Comparison of ENCODE assay signal across 1 cellular context in the genomic region with DNA sequence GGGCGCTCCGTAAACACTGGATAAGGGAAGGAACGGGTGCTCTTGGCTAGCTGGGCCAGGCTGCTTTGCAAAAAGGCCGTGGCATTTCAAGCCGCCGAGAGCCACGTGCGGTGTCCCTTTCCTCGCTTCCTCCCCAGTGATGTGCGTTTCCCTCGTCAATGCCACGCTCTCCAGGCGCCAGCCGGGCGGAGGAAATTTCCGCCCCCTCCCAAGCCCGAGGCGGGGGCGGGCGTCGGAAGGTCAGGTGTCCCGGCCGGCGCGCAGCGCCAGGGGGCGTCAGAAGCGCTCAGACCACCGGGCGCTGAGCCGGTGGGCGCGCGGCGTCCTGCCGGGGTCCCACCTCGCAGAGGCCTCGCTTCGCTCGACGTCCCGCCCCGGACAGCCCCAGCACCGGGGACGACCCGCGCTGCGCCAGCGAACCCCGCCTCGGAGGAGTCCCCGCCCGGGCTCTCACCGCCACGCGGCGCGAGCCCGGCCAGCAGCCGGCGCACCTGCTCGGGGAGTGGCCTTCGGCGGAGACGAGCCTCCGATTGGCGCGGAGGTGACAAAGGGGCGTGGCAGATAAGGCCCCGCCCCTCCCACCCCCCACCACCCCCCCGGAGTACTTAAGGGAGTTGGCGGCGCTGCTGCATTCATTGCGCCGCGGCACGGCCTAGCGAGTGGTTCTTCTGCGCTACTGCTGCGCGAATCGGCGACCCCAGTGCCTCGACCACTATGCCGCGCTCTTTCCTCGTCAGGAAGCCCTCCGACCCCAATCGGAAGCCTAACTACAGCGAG.
TF ChIP-seq lines count a peak whose summit lies in the region.

A gene (plus strand): TSS at position 635 of the 777 bp plus-strand sequence. CDS start 80 bp downstream, at position 715.

TF ChIP-seq in K562, 482 proteins besides CTCF, POLR2A, EP300 and RAD21 (continued from another document and continues in another):
- TF ChIP-seq, protein P1, sequence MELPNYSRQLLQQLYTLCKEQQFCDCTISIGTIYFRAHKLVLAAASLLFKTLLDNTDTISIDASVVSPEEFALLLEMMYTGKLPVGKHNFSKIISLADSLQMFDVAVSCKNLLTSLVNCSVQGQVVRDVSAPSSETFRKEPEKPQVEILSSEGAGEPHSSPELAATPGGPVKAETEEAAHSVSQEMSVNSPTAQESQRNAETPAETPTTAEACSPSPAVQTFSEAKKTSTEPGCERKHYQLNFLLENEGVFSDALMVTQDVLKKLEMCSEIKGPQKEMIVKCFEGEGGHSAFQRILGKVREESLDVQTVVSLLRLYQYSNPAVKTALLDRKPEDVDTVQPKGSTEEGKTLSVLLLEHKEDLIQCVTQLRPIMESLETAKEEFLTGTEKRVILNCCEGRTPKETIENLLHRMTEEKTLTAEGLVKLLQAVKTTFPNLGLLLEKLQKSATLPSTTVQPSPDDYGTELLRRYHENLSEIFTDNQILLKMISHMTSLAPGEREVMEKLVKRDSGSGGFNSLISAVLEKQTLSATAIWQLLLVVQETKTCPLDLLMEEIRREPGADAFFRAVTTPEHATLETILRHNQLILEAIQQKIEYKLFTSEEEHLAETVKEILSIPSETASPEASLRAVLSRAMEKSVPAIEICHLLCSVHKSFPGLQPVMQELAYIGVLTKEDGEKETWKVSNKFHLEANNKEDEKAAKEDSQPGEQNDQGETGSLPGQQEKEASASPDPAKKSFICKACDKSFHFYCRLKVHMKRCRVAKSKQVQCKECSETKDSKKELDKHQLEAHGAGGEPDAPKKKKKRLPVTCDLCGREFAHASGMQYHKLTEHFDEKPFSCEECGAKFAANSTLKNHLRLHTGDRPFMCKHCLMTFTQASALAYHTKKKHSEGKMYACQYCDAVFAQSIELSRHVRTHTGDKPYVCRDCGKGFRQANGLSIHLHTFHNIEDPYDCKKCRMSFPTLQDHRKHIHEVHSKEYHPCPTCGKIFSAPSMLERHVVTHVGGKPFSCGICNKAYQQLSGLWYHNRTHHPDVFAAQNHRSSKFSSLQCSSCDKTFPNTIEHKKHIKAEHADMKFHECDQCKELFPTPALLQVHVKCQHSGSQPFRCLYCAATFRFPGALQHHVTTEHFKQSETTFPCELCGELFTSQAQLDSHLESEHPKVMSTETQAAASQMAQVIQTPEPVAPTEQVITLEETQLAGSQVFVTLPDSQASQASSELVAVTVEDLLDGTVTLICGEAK (IDR thresholded peaks at IDR 0.05): no peak
- TF ChIP-seq, protein P1 (CRISPR knock-in tag; IDR thresholded peaks at IDR 0.05): peak; percentile 64
- TF ChIP-seq, protein P2, sequence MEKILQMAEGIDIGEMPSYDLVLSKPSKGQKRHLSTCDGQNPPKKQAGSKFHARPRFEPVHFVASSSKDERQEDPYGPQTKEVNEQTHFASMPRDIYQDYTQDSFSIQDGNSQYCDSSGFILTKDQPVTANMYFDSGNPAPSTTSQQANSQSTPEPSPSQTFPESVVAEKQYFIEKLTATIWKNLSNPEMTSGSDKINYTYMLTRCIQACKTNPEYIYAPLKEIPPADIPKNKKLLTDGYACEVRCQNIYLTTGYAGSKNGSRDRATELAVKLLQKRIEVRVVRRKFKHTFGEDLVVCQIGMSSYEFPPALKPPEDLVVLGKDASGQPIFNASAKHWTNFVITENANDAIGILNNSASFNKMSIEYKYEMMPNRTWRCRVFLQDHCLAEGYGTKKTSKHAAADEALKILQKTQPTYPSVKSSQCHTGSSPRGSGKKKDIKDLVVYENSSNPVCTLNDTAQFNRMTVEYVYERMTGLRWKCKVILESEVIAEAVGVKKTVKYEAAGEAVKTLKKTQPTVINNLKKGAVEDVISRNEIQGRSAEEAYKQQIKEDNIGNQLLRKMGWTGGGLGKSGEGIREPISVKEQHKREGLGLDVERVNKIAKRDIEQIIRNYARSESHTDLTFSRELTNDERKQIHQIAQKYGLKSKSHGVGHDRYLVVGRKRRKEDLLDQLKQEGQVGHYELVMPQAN (IDR thresholded peaks at IDR 0.05; ENCODE audit: borderline replicate concordance): peak; percentile 84; the same call in 1 of the 2 replicates
- TF ChIP-seq HDAC2 (IDR thresholded peaks at IDR 0.05) (peak; percentile 88), HCFC1 (IDR thresholded peaks at IDR 0.05; ENCODE audit: low read depth, low read length) (0 out of 2 replicates have a peak, but pooled peaks have one; percentile 4), ZBED1 (IDR thresholded peaks at IDR 0.05) (no peak), ZNF780A (CRISPR knock-in tag; IDR thresholded peaks at IDR 0.05) (peak; percentile 51; the same call in 1 of the 2 replicates), ZNF77 (CRISPR knock-in tag; IDR thresholded peaks at IDR 0.05) (no peak), ZNF444 (CRISPR knock-in tag; IDR thresholded peaks at IDR 0.05) (peak; percentile 21; the same call in 1 of the 2 replicates), SUPT5H (IDR thresholded peaks at IDR 0.05) (peak; percentile 99), ZNF766 (CRISPR knock-in tag; conservative IDR thresholded peaks at IDR 0.05) (peak; percentile 28; the same call in 1 of the 2 replicates), HDAC1 (IDR thresholded peaks at IDR 0.05) (peak in 1 of 2 experiments; percentile 78; a peak in 2 of 4 replicates), PTBP1 (IDR thresholded peaks at IDR 0.05; ENCODE audit: low read depth, low read length) (0 out of 2 replicates have a peak, but pooled peaks have one; percentile 9), CBX3 (IDR thresholded peaks at IDR 0.05; ENCODE audit: borderline replicate concordance in 1 of 2, low read length in 2 of 2) (peak in 1 of 2 experiments; percentile 89; a peak in 1 of 3 replicates), ZNF146 (CRISPR knock-in tag; IDR thresholded peaks at IDR 0.05; ENCODE audit: unreplicated experiment) (no peak), RFX5 (IDR thresholded peaks at IDR 0.05; ENCODE audit: low read depth, low read length) (no peak), MYBL2 (IDR thresholded peaks at IDR 0.05; ENCODE audit: low read depth) (no peak), MYBL2 (CRISPR knock-in tag; IDR thresholded peaks at IDR 0.05; ENCODE audit: borderline replicate concordance) (no peak), ZNF184 (CRISPR knock-in tag; IDR thresholded peaks at IDR 0.05) (no peak), ZNF282 (CRISPR knock-in tag; IDR thresholded peaks at IDR 0.05) (peak; percentile 63; the same call in 1 of the 2 replicates), SIN3B (IDR thresholded peaks at IDR 0.05; ENCODE audit: low read depth) (peak; percentile 69; the same call in 1 of the 2 replicates), MTA3 (IDR thresholded peaks at IDR 0.05; ENCODE audit: borderline replicate concordance) (peak; percentile 72), ATF1 (CRISPR knock-in tag; IDR thresholded peaks at IDR 0.05) (no peak), ATF1 (tag; IDR thresholded peaks at IDR 0.05) (peak; percentile 76), TCF3 (CRISPR knock-in tag; IDR thresholded peaks at IDR 0.05) (0 out of 2 replicates have a peak, but pooled peaks have one; percentile 9), CREM (IDR thresholded peaks at IDR 0.05; ENCODE audit: low read depth) (peak; percentile 82), YBX1 (IDR thresholded peaks at IDR 0.05) (no peak), ERF (CRISPR knock-in tag; IDR thresholded peaks at IDR 0.05) (peak; percentile 78; the same call in 1 of the 2 replicates), FOXK1 (CRISPR knock-in tag; IDR thresholded peaks at IDR 0.05; ENCODE audit: borderline replicate concordance) (peak; percentile 85; the same call in 1 of the 2 replicates), MCM5 (IDR thresholded peaks at IDR 0.05; ENCODE audit: low read depth) (no peak), POLR2B (IDR thresholded peaks at IDR 0.05; ENCODE audit: low read depth, partially characterized antibody) (peak; percentile 99), SMC3 (conservative IDR thresholded peaks at IDR 0.05; ENCODE audit: insufficient read depth, low read depth, low read length) (peak; percentile 57; the same call in 1 of the 2 replicates), SMARCE1 (IDR thresholded peaks at IDR 0.05) (0 out of 2 replicates have a peak, but pooled peaks have one; percentile 49), PCBP2 (IDR thresholded peaks at IDR 0.05; ENCODE audit: low read depth, low read length, poor library complexity, severe bottlenecking) (no peak), FOXM1 (IDR thresholded peaks at IDR 0.05; ENCODE audit: low read depth) (peak; percentile 9; the same call in 1 of the 2 replicates), FOXM1 (CRISPR knock-in tag; IDR thresholded peaks at IDR 0.05; ENCODE audit: low read depth) (peak; percentile 77)
- TF ChIP-seq, protein P3, sequence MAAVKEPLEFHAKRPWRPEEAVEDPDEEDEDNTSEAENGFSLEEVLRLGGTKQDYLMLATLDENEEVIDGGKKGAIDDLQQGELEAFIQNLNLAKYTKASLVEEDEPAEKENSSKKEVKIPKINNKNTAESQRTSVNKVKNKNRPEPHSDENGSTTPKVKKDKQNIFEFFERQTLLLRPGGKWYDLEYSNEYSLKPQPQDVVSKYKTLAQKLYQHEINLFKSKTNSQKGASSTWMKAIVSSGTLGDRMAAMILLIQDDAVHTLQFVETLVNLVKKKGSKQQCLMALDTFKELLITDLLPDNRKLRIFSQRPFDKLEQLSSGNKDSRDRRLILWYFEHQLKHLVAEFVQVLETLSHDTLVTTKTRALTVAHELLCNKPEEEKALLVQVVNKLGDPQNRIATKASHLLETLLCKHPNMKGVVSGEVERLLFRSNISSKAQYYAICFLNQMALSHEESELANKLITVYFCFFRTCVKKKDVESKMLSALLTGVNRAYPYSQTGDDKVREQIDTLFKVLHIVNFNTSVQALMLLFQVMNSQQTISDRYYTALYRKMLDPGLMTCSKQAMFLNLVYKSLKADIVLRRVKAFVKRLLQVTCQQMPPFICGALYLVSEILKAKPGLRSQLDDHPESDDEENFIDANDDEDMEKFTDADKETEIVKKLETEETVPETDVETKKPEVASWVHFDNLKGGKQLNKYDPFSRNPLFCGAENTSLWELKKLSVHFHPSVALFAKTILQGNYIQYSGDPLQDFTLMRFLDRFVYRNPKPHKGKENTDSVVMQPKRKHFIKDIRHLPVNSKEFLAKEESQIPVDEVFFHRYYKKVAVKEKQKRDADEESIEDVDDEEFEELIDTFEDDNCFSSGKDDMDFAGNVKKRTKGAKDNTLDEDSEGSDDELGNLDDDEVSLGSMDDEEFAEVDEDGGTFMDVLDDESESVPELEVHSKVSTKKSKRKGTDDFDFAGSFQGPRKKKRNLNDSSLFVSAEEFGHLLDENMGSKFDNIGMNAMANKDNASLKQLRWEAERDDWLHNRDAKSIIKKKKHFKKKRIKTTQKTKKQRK (IDR thresholded peaks at IDR 0.05; ENCODE audit: borderline replicate concordance, low read depth, low read length): no peak
- TF ChIP-seq, protein P4, sequence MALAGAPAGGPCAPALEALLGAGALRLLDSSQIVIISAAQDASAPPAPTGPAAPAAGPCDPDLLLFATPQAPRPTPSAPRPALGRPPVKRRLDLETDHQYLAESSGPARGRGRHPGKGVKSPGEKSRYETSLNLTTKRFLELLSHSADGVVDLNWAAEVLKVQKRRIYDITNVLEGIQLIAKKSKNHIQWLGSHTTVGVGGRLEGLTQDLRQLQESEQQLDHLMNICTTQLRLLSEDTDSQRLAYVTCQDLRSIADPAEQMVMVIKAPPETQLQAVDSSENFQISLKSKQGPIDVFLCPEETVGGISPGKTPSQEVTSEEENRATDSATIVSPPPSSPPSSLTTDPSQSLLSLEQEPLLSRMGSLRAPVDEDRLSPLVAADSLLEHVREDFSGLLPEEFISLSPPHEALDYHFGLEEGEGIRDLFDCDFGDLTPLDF (CRISPR knock-in tag; IDR thresholded peaks at IDR 0.05): peak; percentile 56
- TF ChIP-seq, protein P5, sequence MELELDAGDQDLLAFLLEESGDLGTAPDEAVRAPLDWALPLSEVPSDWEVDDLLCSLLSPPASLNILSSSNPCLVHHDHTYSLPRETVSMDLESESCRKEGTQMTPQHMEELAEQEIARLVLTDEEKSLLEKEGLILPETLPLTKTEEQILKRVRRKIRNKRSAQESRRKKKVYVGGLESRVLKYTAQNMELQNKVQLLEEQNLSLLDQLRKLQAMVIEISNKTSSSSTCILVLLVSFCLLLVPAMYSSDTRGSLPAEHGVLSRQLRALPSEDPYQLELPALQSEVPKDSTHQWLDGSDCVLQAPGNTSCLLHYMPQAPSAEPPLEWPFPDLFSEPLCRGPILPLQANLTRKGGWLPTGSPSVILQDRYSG (tag; conservative IDR thresholded peaks at IDR 0.05; ENCODE audit: low read depth): 0 out of 2 replicates have a peak, but pooled peaks have one; percentile 66
- TF ChIP-seq, protein P6, sequence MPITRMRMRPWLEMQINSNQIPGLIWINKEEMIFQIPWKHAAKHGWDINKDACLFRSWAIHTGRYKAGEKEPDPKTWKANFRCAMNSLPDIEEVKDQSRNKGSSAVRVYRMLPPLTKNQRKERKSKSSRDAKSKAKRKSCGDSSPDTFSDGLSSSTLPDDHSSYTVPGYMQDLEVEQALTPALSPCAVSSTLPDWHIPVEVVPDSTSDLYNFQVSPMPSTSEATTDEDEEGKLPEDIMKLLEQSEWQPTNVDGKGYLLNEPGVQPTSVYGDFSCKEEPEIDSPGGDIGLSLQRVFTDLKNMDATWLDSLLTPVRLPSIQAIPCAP (CRISPR knock-in tag; IDR thresholded peaks at IDR 0.05; ENCODE audit: borderline replicate concordance): 0 out of 2 replicates have a peak, but pooled peaks have one; percentile 56
